Comparison of ENCODE assay signal across 1 cellular context in genomic region chr10:20694296-20694695, GRCh38.
TF ChIP-seq lines count a peak whose summit lies in the region.

No MANE protein-coding gene starts in this region.

TF ChIP-seq in GM23338, 12 proteins besides CTCF, POLR2A, EP300 and RAD21 (continued from another document):
- no peak for TF ChIP-seq ZNF462 (CRISPR knock-in tag; IDR thresholded peaks at IDR 0.05)
- no peak for TF ChIP-seq REST (IDR thresholded peaks at IDR 0.05; ENCODE audit: unreplicated experiment)
- TF ChIP-seq POLR2AphosphoS5 (IDR thresholded peaks at IDR 0.05; ENCODE audit: low read depth): no peak
- TF ChIP-seq STAT1 (IDR thresholded peaks at IDR 0.05; ENCODE audit: unreplicated experiment): no peak
- no peak for TF ChIP-seq EZH2phosphoT487 (IDR thresholded peaks at IDR 0.05; ENCODE audit: unreplicated experiment)
- no peak for TF ChIP-seq EZH2 (IDR thresholded peaks at IDR 0.05; ENCODE audit: low read depth, unreplicated experiment)
TF ChIP-seq in GM23338: peak in this region for 0.
